ENCODE assay signal across 30 cellular contexts in the genomic region with DNA sequence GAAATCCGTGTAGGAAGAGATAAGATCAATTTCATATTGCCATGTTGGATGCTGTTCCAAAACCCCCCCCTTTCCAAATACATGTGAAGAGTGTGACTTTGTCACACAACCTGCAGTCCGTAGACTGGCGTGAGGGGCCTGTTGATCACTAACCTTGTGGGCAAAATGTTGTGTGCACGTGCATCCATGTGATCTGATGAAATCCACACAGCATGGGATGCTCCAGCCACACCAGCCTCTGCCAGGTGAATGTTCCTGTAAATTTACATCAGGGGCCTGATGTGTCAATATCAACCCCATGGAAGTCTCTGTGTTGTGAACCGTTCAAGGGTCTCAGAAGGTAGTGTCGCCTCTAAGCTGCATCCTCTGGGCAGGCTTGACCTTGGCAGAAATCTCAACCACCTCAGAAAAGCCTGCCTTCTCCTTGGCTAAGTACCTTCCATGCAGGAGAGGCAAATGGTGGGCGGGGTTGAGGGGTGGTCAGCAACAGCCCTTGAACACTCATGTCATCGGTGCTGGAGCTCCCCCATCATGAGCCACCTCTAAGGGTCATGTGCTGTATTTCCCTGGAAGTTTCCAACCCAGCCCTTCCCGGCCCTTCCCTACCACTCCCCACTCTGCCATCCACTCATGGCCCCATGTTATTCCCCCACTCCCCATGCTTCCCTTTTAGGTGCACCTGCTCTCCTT.
"Had no signal": no experiment of that assay in that cellular context is flagged by ENCODE, and none has a peak within 500 bp of the region (broad histone marks: within the 10 kb centered on the region; RNA-seq: fewer than 3 reads in every experiment).

No MANE protein-coding gene starts in this region.

- H3K9me3 Mint-ChIP-seq: immature natural killer cell; naive thymus-derived CD8-positive, alpha-beta T cell; nephron; neural crest cell; stimulated activated naive B cell treated with anti-CD40 and anti-IgM and Interleukin-4, amounts not matched to agents 10 μg/mL and 1 μg/mL and 100 μg/mL, for 72 hours had no signal

- H3K36me3 ChIP-seq: heart left ventricle, left lung, lower lobe of right lung, neutrophil, stomach, thyroid gland, transverse colon, upper lobe of left lung had no signal

- H3K9ac ChIP-seq: parathyroid adenoma had no signal

- DNase-seq: heart left ventricle; hypothalamus; immature natural killer cell; kidney; left colon; lower lobe of right lung; mammary epithelial cell; mesenchymal stem cell; naive thymus-derived CD8-positive, alpha-beta T cell; occipital lobe; stimulated activated CD4-positive, alpha-beta T cell treated with anti-CD3 and anti-CD28 coated beads, Interleukin-12 subunit alpha, Interleukin-12 subunit beta, amount 100 ng/mL, for 4 hours; stimulated activated CD4-positive, alpha-beta T cell treated with anti-CD3 and anti-CD28 coated beads, Interleukin-15, amount 100 ng/mL, for 24 hours; stimulated activated CD4-positive, alpha-beta T cell treated with anti-CD3 and anti-CD28 coated beads, Interleukin-2, amount 100 ng/mL, for 24 hours; stimulated activated CD4-positive, alpha-beta T cell treated with anti-CD3 and anti-CD28 coated beads, Interleukin-4, amount 100 ng/mL, for 1 hour; stimulated activated naive B cell treated with anti-CD40 and anti-IgM and Interleukin-4, amounts not matched to agents 10 μg/mL and 1 μg/mL and 100 μg/mL, for 72 hours; stimulated activated naive CD8-positive, alpha-beta T cell treated with anti-CD3 and anti-CD28 coated beads, Interleukin-15, Interleukin-2, amounts not matched to agents 100 U/mL and 50 U/mL, for 24 hours; stomach; testis; thyroid gland; transverse colon; upper lobe of left lung had no signal

- H3K27ac ChIP-seq: heart left ventricle, left lung, lower lobe of right lung, neutrophil, parathyroid adenoma, stomach, testis, thyroid gland, transverse colon, upper lobe of left lung had no signal

- H3K4me1 Mint-ChIP-seq: naive thymus-derived CD8-positive, alpha-beta T cell; neural crest cell had no signal

- H3K27me3 Mint-ChIP-seq: naive thymus-derived CD8-positive, alpha-beta T cell; stimulated activated naive B cell treated with anti-CD40 and anti-IgM and Interleukin-4, amounts not matched to agents 10 μg/mL and 1 μg/mL and 100 μg/mL, for 72 hours had no signal

- H3K4me3 ChIP-seq: heart left ventricle, left lung, lower lobe of right lung, smooth muscle cell, stomach, testis, thyroid gland, transverse colon, upper lobe of left lung had no signal

- H3K27ac Mint-ChIP-seq: immature natural killer cell; naive thymus-derived CD8-positive, alpha-beta T cell; nephron; progenitor cell of endocrine pancreas; stimulated activated naive B cell treated with anti-CD40 and anti-IgM and Interleukin-4, amounts not matched to agents 10 μg/mL and 1 μg/mL and 100 μg/mL, for 72 hours had no signal

- H3K4me3 Mint-ChIP-seq: immature natural killer cell; naive thymus-derived CD8-positive, alpha-beta T cell; nephron; neural crest cell; stimulated activated naive B cell treated with anti-CD40 and anti-IgM and Interleukin-4, amounts not matched to agents 10 μg/mL and 1 μg/mL and 100 μg/mL, for 72 hours had no signal

- H3K4me1 ChIP-seq: lower lobe of right lung, stomach, testis, transverse colon, upper lobe of left lung had no signal

- FAIRE-seq: islet of Langerhans, kidney had no signal

- H3K9me3 ChIP-seq: heart left ventricle, left lung, lower lobe of right lung, neutrophil, stomach, testis, thyroid gland, transverse colon, upper lobe of left lung had no signal

- H3K27me3 ChIP-seq: heart left ventricle, left lung, neutrophil, testis, thyroid gland, upper lobe of left lung had no signal

- ATAC-seq: heart left ventricle; left colon; left lung; lower lobe of right lung; naive thymus-derived CD8-positive, alpha-beta T cell; right cardiac atrium; stimulated activated naive B cell treated with anti-CD40 and anti-IgM and Interleukin-4, amounts not matched to agents 10 μg/mL and 1 μg/mL and 100 μg/mL, for 72 hours; stimulated activated naive CD8-positive, alpha-beta T cell treated with anti-CD3 and anti-CD28 coated beads, Interleukin-15, Interleukin-2, amounts not matched to agents 100 U/mL and 50 U/mL, for 24 hours had no signal
